ENCODE assay signal across 1 cellular context in the genomic region with DNA sequence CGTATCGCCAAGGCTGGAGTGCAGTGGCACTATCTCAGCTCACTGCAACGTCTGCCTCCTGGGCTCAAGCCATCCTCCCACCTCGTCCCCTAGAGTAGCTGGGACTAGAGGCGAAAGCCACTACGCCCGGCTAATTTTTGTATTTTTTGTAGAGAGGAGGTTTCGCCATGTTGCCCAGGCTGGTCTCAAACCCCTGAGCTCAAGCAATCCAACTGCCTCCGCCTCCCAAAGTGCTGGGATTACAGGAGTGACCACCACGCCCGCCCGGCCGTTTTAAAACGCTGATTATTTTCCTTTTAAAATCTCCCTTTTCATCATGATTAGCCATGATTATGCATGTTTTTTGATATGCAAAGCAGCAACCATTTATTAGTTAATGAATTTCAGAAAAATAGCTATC.
TF ChIP-seq lines count a peak whose summit lies in the region.

No MANE protein-coding gene starts in this region.

TF ChIP-seq in HepG2, 621 proteins besides CTCF, POLR2A, EP300 and RAD21:
- no peak for TF ChIP-seq TARDBP (CRISPR knock-in tag; IDR thresholded peaks at IDR 0.05)
- no peak for TF ChIP-seq MBNL3 (CRISPR knock-in tag; conservative IDR thresholded peaks at IDR 0.05)
- TF ChIP-seq HMG20B (CRISPR knock-in tag; conservative IDR thresholded peaks at IDR 0.05) = no peak
- no peak for TF ChIP-seq ZMYM4 (CRISPR knock-in tag; IDR thresholded peaks at IDR 0.05)
- no peak for TF ChIP-seq ZNF331 (CRISPR knock-in tag; IDR thresholded peaks at IDR 0.05)
- TF ChIP-seq HMGA1 (CRISPR knock-in tag; conservative IDR thresholded peaks at IDR 0.05) = no peak
- no peak for TF ChIP-seq SUZ12 (IDR thresholded peaks at IDR 0.05; ENCODE audit: low read depth, low read length)
- no peak for TF ChIP-seq PHB2 (IDR thresholded peaks at IDR 0.05; ENCODE audit: partially characterized antibody)
- no peak for TF ChIP-seq NPAS2 (CRISPR knock-in tag; IDR thresholded peaks at IDR 0.05; ENCODE audit: borderline replicate concordance)
- TF ChIP-seq ZNF343 (CRISPR knock-in tag; IDR thresholded peaks at IDR 0.05) = no peak
- no peak for TF ChIP-seq TCF12 (IDR thresholded peaks at IDR 0.05)
- TF ChIP-seq TCF12 (CRISPR knock-in tag; IDR thresholded peaks at IDR 0.05) = no peak
TF ChIP-seq in HepG2: peak in this region for 0.
